2 cellular contexts compared by ENCODE assay signal in genomic region chr20:57174737-57175136, GRCh38.
TF ChIP-seq lines count a peak whose summit lies in the region.

No MANE protein-coding gene starts in this region.

TF ChIP-seq in HepG2, 621 proteins besides CTCF, POLR2A, EP300 and RAD21:
- TF ChIP-seq, protein P1, sequence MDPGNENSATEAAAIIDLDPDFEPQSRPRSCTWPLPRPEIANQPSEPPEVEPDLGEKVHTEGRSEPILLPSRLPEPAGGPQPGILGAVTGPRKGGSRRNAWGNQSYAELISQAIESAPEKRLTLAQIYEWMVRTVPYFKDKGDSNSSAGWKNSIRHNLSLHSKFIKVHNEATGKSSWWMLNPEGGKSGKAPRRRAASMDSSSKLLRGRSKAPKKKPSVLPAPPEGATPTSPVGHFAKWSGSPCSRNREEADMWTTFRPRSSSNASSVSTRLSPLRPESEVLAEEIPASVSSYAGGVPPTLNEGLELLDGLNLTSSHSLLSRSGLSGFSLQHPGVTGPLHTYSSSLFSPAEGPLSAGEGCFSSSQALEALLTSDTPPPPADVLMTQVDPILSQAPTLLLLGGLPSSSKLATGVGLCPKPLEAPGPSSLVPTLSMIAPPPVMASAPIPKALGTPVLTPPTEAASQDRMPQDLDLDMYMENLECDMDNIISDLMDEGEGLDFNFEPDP (CRISPR knock-in tag; conservative IDR thresholded peaks at IDR 0.05): 0 out of 2 replicates have a peak, but pooled peaks have one; percentile 22
- TF ChIP-seq ZNF34 (CRISPR knock-in tag; IDR thresholded peaks at IDR 0.05; ENCODE audit: borderline replicate concordance): no peak

TF ChIP-seq in H1, 55 proteins besides CTCF, POLR2A, EP300 and RAD21:
- TF ChIP-seq KDM4A (IDR thresholded peaks at IDR 0.05; ENCODE audit: low read depth, low read length, severe bottlenecking) (no peak), RXRA (IDR thresholded peaks at IDR 0.05; ENCODE audit: insufficient read depth, low read depth, low read length) (no peak), SP2 (IDR thresholded peaks at IDR 0.05; ENCODE audit: low read length) (no peak), CBX5 (IDR thresholded peaks at IDR 0.05; ENCODE audit: low read depth, low read length) (no peak), MAX (IDR thresholded peaks at IDR 0.05) (no peak), SP1 (IDR thresholded peaks at IDR 0.05; ENCODE audit: low read depth, low read length) (no peak), CHD1 (IDR thresholded peaks at IDR 0.05; ENCODE audit: low read depth, low read length) (no peak), HDAC6 (IDR thresholded peaks at IDR 0.05; ENCODE audit: low read depth, low read length) (no peak), USF2 (IDR thresholded peaks at IDR 0.05; ENCODE audit: low read length) (no peak), GTF2F1 (IDR thresholded peaks at IDR 0.05; ENCODE audit: borderline replicate concordance, low read depth, low read length) (no peak), PHF8 (conservative IDR thresholded peaks at IDR 0.05; ENCODE audit: low read depth, low read length) (no peak), BCL11A (IDR thresholded peaks at IDR 0.05; ENCODE audit: low read depth in 2 of 2, low read length in 2 of 2) (no peak), EZH2 (IDR thresholded peaks at IDR 0.05; ENCODE audit: low read depth, low read length, severe bottlenecking) (no peak), CHD2 (IDR thresholded peaks at IDR 0.05; ENCODE audit: low read length) (no peak), SUZ12 (IDR thresholded peaks at IDR 0.05; ENCODE audit: low read length) (no peak), NANOG (IDR thresholded peaks at IDR 0.05; ENCODE audit: insufficient read depth, low read depth, low read length, poor library complexity, severe bottlenecking) (no peak)
- TF ChIP-seq, protein P2, sequence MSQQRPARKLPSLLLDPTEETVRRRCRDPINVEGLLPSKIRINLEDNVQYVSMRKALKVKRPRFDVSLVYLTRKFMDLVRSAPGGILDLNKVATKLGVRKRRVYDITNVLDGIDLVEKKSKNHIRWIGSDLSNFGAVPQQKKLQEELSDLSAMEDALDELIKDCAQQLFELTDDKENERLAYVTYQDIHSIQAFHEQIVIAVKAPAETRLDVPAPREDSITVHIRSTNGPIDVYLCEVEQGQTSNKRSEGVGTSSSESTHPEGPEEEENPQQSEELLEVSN (IDR thresholded peaks at IDR 0.05): no peak
